In the genomic region with DNA sequence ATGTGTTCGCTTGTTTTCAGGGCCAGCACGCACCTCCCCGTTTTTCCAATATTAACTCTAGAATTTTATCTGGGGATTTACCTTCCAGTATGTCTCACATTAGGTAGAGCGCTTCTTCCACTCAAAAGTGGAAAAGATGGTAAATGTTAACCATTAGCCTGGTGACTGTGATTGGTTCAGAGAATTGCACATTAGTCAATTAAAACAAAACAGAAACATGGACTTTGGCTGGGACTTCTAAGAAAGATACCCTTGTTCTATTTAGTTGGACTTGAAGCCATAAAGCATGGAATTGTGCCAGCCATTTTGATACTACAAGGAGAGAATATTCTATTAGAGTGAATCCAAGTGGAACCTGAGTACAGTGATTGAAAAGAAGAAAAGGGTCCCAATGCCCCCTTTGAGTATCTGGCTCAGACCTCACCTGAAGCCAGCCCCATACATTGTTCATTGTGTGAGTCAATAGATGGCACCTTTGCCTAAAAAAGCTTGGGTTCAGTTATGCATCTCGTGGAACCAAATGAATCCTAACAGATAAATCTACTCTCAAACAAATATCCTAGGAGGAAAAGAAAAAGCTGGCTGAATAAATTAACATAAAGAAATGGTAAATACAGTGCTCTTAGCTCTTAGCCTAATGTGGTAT, we compare ENCODE assay signal across 20 cellular contexts.
DNase-seq lines count a peak whose midpoint lies in the region; ATAC-seq and TF ChIP-seq lines count a peak whose summit lies in the region.
"Had no signal": no experiment of that assay in that cellular context is flagged by ENCODE, and none has a peak within 500 bp of the region (broad histone marks: within the 10 kb centered on the region; RNA-seq: fewer than 3 reads in every experiment).

No MANE protein-coding gene starts in this region.

- H3K27ac ChIP-seq in left ventricle myocardium inferior (replicated peaks), result peak overlapping the region; percentile 61
- H3K27ac ChIP-seq: 22Rv1, C4-2B had no signal

- no peak for TF ChIP-seq CTCF in left ventricle myocardium inferior (IDR thresholded peaks at IDR 0.05; ENCODE audit: borderline replicate concordance)
- TF ChIP-seq CTCF in nephron (IDR thresholded peaks at IDR 0.05; ENCODE audit: unreplicated experiment in 3 of 3), result no peak

- H3K9me3 Mint-ChIP-seq in nephron, result peaks cover 5% of the 10 kb centered on the region
- H3K9me3 Mint-ChIP-seq: CD8-positive, alpha-beta memory T cell had no signal

- no peaks in the 10 kb centered on the region for H3K36me3 ChIP-seq in left ventricle myocardium inferior
- H3K36me3 ChIP-seq: Peyer's patch, SJSA1 had no signal

- H3K27ac Mint-ChIP-seq in nephron, result peak overlapping the region; percentile 57 to 76 (median 69)
- H3K27ac Mint-ChIP-seq: CD8-positive, alpha-beta memory T cell had no signal

- intact Hi-C loops in left ventricle myocardium inferior (cut with micrococcal nuclease) (no loop called here), Right ventricle myocardium inferior (cut with DNase I) (no loop called here)

- no peaks in the 10 kb centered on the region for H3K27me3 ChIP-seq in left ventricle myocardium inferior (ENCODE audit: low read depth)
- H3K27me3 ChIP-seq: Peyer's patch, SJSA1 had no signal

- no peak overlapping the region for H3K4me3 ChIP-seq in left ventricle myocardium inferior
- H3K4me3 ChIP-seq: Peyer's patch, SJSA1 had no signal

- no peak for ATAC-seq in Right ventricle myocardium inferior
- ATAC-seq in GM21723 (IDR thresholded peaks at IDR 0.05; ENCODE audit: unreplicated experiment), result no peak
- ATAC-seq in GM18520 (IDR thresholded peaks at IDR 0.05; ENCODE audit: unreplicated experiment), result no peak

- H3K36me3 Mint-ChIP-seq in nephron (ENCODE audit: low read depth), result no peaks in the 10 kb centered on the region
- H3K36me3 Mint-ChIP-seq: CD8-positive, alpha-beta memory T cell had no signal

- H3K4me1 Mint-ChIP-seq in nephron, result peaks cover 19% of the 10 kb centered on the region
- H3K4me1 Mint-ChIP-seq: CD8-positive, alpha-beta memory T cell had no signal

- no peaks in the 10 kb centered on the region for H3K9me3 ChIP-seq in left ventricle myocardium inferior (replicated peaks)
- H3K9me3 ChIP-seq: Peyer's patch, SJSA1 had no signal

- DNase-seq in left ventricle myocardium inferior (no peak), Right ventricle myocardium inferior (ENCODE audit: missing footprints) (no peak), kidney tubule cell (ENCODE audit: low spot score) (peak; percentile 46), AG20443 (ENCODE audit: low spot score) (no peak), NCI-H69 (lab: John Stamatoyannopoulos, UW) (no peak)
- DNase-seq: CD8-positive, alpha-beta memory T cell; GDM1; H9; KG1; NCI-H1105 treated with DMSO at 0.1 percent for 48 hours; NCI-H2029 treated with DMSO at 0.1 percent for 48 hours; NCI-H345; NCI-H524; Peyer's patch had no signal

- no peak overlapping the region for H3K4me3 Mint-ChIP-seq in nephron
- H3K4me3 Mint-ChIP-seq: CD8-positive, alpha-beta memory T cell; H9 had no signal

- no peaks in the 10 kb centered on the region for H3K27me3 Mint-ChIP-seq in nephron (ENCODE audit: low read depth)

- peaks cover 22% of the 10 kb centered on the region for H3K4me1 ChIP-seq in left ventricle myocardium inferior
